ENCODE assay signal across 28 cellular contexts in genomic region chr14:100789460-100790417, GRCh38. TPM values are rescaled to one million over a fixed set of nuclear protein-coding genes. Genes with fewer than 3 reads are reported as not detected.
DNase-seq lines count a peak whose midpoint lies in the region; ATAC-seq and TF ChIP-seq lines count a peak whose summit lies in the region.
"Had no signal": no experiment of that assay in that cellular context is flagged by ENCODE, and none has a peak within 500 bp of the region (broad histone marks: within the 10 kb centered on the region; RNA-seq: fewer than 3 reads in every experiment).

No MANE protein-coding gene starts in this region.

- no peak overlapping the region for H2AFZ ChIP-seq in mesenchymal stem cell (ENCODE audit: low read depth, low read length)

- no peaks in the 10 kb centered on the region for H3K4me1 ChIP-seq in left ventricle myocardium inferior
- H3K4me1 ChIP-seq in mesenchymal stem cell (ENCODE audit: control insufficient read depth, insufficient read depth, low read depth, low read length): no peaks in the 10 kb centered on the region
- H3K4me1 ChIP-seq: BLaER1 treated with 17β-estradiol and CSF1 and Interleukin-3, amounts not matched to agents 10 nM and 100 nM; Caco-2; HAP-1; Peyer's patch had no signal

- H3K9me3 Mint-ChIP-seq in endothelial cell (ENCODE audit: unreplicated experiment): no peaks in the 10 kb centered on the region
- H3K9me3 Mint-ChIP-seq: CD4-positive, alpha-beta memory T cell had no signal

- H2BK15ac ChIP-seq in mesenchymal stem cell (ENCODE audit: low read depth, poor library complexity, severe bottlenecking): no peak overlapping the region

- H3K27me3 Mint-ChIP-seq in endothelial cell (ENCODE audit: unreplicated experiment): peaks cover 5% of the 10 kb centered on the region

- no peaks in the 10 kb centered on the region for H3K79me1 ChIP-seq in mesenchymal stem cell (replicated peaks; ENCODE audit: low read length, poor library complexity, severe bottlenecking)

- WGBS in mesenchymal stem cell: 88% methylated on average over 12 of the region's 12 CpGs

- peak overlapping the region; percentile 71 for H4K91ac ChIP-seq in mesenchymal stem cell (ENCODE audit: low read length)

- H3K18ac ChIP-seq in mesenchymal stem cell (ENCODE audit: low read depth in 1 of 2, low read length in 2 of 2): peak overlapping the region in 1 of 2 experiments; percentile 42

- no peak overlapping the region for H3K4ac ChIP-seq in mesenchymal stem cell (ENCODE audit: low read depth in 1 of 2, low read length in 2 of 2)

- H2AK5ac ChIP-seq in mesenchymal stem cell (ENCODE audit: low read length, severe bottlenecking): no peak overlapping the region

- H3K4me2 ChIP-seq in mesenchymal stem cell (ENCODE audit: low read length, poor library complexity, severe bottlenecking): no peak overlapping the region
- H3K4me2 ChIP-seq: BLaER1 treated with 17β-estradiol and CSF1 and Interleukin-3, amounts not matched to agents 10 nM and 100 nM had no signal

- no peak overlapping the region for H4K8ac ChIP-seq in mesenchymal stem cell (ENCODE audit: low read length)

- H3K23ac ChIP-seq in mesenchymal stem cell (ENCODE audit: low read length in 2 of 2): no peak overlapping the region

- DNase-seq in Right ventricle myocardium inferior (ENCODE audit: missing footprints) (peak; percentile 46), left ventricle myocardium inferior (no peak), amniotic epithelial cell (ENCODE audit: low read depth) (peak; percentile 83), mesenchymal stem cell (peak; percentile 23), retina (peak; percentile 14), endothelial cell (ENCODE audit: low spot score) (no peak), cortex of kidney (lab: John Stamatoyannopoulos, UW) (no peak), middle frontal gyrus (ENCODE audit: extremely low spot score, low spot score) (no peak)
- DNase-seq: ACHN; Caco-2; CD4-positive, alpha-beta memory T cell; DMS 273 treated with DMSO at 0.1 percent for 48 hours; DND-41; Kasumi-1; NCI-H1694; NCI-H2081; NCI-H2171; NCI-H345; NCI-H524; NCI-H774; NK-92 treated with Interleukin-12 subunit alpha and Interleukin-12 subunit beta, amount 100 ng/mL, for 24 hours; Peyer's patch had no signal

- H3K4me1 Mint-ChIP-seq in endothelial cell (ENCODE audit: unreplicated experiment): peaks cover 37% of the 10 kb centered on the region
- H3K4me1 Mint-ChIP-seq: CD4-positive, alpha-beta memory T cell had no signal

- no peak for TF ChIP-seq CTCF in left ventricle myocardium inferior (IDR thresholded peaks at IDR 0.05; ENCODE audit: borderline replicate concordance)
- no peak for TF ChIP-seq CTCF in endothelial cell (IDR thresholded peaks at IDR 0.05; ENCODE audit: unreplicated experiment)

- intact Hi-C loops in Right ventricle myocardium inferior (cut with DNase I): no loop called here
- intact Hi-C loops in left ventricle myocardium inferior (cut with micrococcal nuclease): no loop called here

- no peak overlapping the region for H3K9ac ChIP-seq in mesenchymal stem cell (ENCODE audit: low read length)
- H3K9ac ChIP-seq: BLaER1 treated with 17β-estradiol and CSF1 and Interleukin-3, amounts not matched to agents 10 nM and 100 nM had no signal

- no peak overlapping the region for H3K27ac Mint-ChIP-seq in endothelial cell (ENCODE audit: unreplicated experiment)
- H3K27ac Mint-ChIP-seq: CD4-positive, alpha-beta memory T cell had no signal

- H3K4me3 ChIP-seq in left ventricle myocardium inferior: no peak overlapping the region
- H3K4me3 ChIP-seq in mesenchymal stem cell (ENCODE audit: insufficient read depth in 1 of 2, low read depth in 1 of 2, low read length in 2 of 2): no peak overlapping the region
- H3K4me3 ChIP-seq: BLaER1 treated with 17β-estradiol and CSF1 and Interleukin-3, amounts not matched to agents 10 nM and 100 nM; GM12878; HAP-1; Peyer's patch had no signal

- H3K14ac ChIP-seq in mesenchymal stem cell (ENCODE audit: low read length in 2 of 2): no peak overlapping the region

- peak overlapping the region; percentile 12 for H2BK120ac ChIP-seq in mesenchymal stem cell (ENCODE audit: low read depth, low read length)

- H3K4me3 Mint-ChIP-seq in endothelial cell (ENCODE audit: unreplicated experiment): no peak overlapping the region
- H3K4me3 Mint-ChIP-seq: CD4-positive, alpha-beta memory T cell had no signal

- ATAC-seq in Right ventricle myocardium inferior: no peak
- ATAC-seq: GM12878 had no signal

- H3K9me3 ChIP-seq in left ventricle myocardium inferior (replicated peaks): no peaks in the 10 kb centered on the region
- no peaks in the 10 kb centered on the region for H3K9me3 ChIP-seq in mesenchymal stem cell (ENCODE audit: control insufficient read depth, low read length)
- H3K9me3 ChIP-seq: BLaER1 treated with 17β-estradiol and CSF1 and Interleukin-3, amounts not matched to agents 10 nM and 100 nM; Caco-2; HAP-1; Peyer's patch had no signal

- H3K27ac ChIP-seq in left ventricle myocardium inferior (replicated peaks) (no peak overlapping the region), mesenchymal stem cell (ENCODE audit: low read length, poor library complexity, severe bottlenecking) (no peak overlapping the region)
- H3K27ac ChIP-seq: 22Rv1; BLaER1 treated with 17β-estradiol and CSF1 and Interleukin-3, amounts not matched to agents 10 nM and 100 nM; Peyer's patch had no signal

- no peaks in the 10 kb centered on the region for H3K36me3 Mint-ChIP-seq in endothelial cell (ENCODE audit: low read depth, unreplicated experiment)
- H3K36me3 Mint-ChIP-seq: CD4-positive, alpha-beta memory T cell had no signal

- H2BK12ac ChIP-seq in mesenchymal stem cell (ENCODE audit: low read length in 2 of 2): peak overlapping the region in 1 of 2 experiments; percentile 6

- H2BK5ac ChIP-seq in mesenchymal stem cell (ENCODE audit: low read depth, low read length, poor library complexity, severe bottlenecking): no peak overlapping the region

- H3K27me3 ChIP-seq in left ventricle myocardium inferior (ENCODE audit: low read depth) (peaks cover 97% of the 10 kb centered on the region), mesenchymal stem cell (ENCODE audit: control insufficient read depth in 1 of 2, insufficient read depth in 1 of 2, low read length in 2 of 2) (peaks cover 18 to 52% of the 10 kb centered on the region in 2 experiments)
- H3K27me3 ChIP-seq: BLaER1 treated with 17β-estradiol and CSF1 and Interleukin-3, amounts not matched to agents 10 nM and 100 nM; Peyer's patch had no signal

- H3K36me3 ChIP-seq in left ventricle myocardium inferior (no peaks in the 10 kb centered on the region), mesenchymal stem cell (ENCODE audit: control insufficient read depth in 1 of 2, insufficient read depth in 2 of 2, low read depth in 1 of 2, low read length in 2 of 2) (no peaks in the 10 kb centered on the region)
- H3K36me3 ChIP-seq: BLaER1 treated with 17β-estradiol and CSF1 and Interleukin-3, amounts not matched to agents 10 nM and 100 nM; HAP-1; Peyer's patch had no signal

RNA-seq across cellular contexts. Expression of gene MEG3, which starts 36.2 kb away (rescaled TPM):
- 34.8 TPM for total RNA-seq in Right ventricle myocardium inferior
- total RNA-seq in left ventricle myocardium inferior: 17.5 TPM
- 0.12 TPM for polyA plus RNA-seq in mesenchymal stem cell (2013, experiment 1 of 2)
- polyA plus RNA-seq in mesenchymal stem cell (2013, experiment 2 of 2): 0.01 TPM
- not detected for total RNA-seq in endothelial cell (ENCODE audit: unreplicated experiment)
- total RNA-seq: Caco-2; CD4-positive, alpha-beta memory T cell; MCF 10A; SK-MEL-5 had no signal
- polyA plus RNA-seq: CD4-positive, alpha-beta memory T cell had no signal

Comparison
In these comparisons a context has a peak if more than half of its experiments do, and no peak if none do; other contexts are left out.
1. DNase-seq: peak in Right ventricle myocardium inferior (single experiment), amniotic epithelial cell (single experiment), mesenchymal stem cell (single experiment) and retina (single experiment); none in left ventricle myocardium inferior (single experiment), endothelial cell (single experiment), cortex of kidney (single experiment) and middle frontal gyrus (single experiment).
2. RNA of gene MEG3, which starts 36.2 kb away (total RNA-seq): 34.8 TPM in Right ventricle myocardium inferior (single experiment) and 17.5 TPM in left ventricle myocardium inferior (single experiment); not detected in endothelial cell (single experiment); every median in the first group is over 10 times any median in the second.